Comparison of ENCODE assay signal across 1 cellular context in genomic region chr17:50626037-50626574, GRCh38.
TF ChIP-seq lines count a peak whose summit lies in the region.

No MANE protein-coding gene starts in this region.

TF ChIP-seq in H1, 55 proteins besides CTCF, POLR2A, EP300 and RAD21:
- TF ChIP-seq MAFK (IDR thresholded peaks at IDR 0.05; ENCODE audit: low read depth, low read length) (no peak), NRF1 (IDR thresholded peaks at IDR 0.05; ENCODE audit: low read depth, low read length) (no peak), ATF3 (IDR thresholded peaks at IDR 0.05; ENCODE audit: insufficient read depth, low read depth, low read length) (0 out of 2 replicates have a peak, but pooled peaks have one; percentile 17), SIX5 (IDR thresholded peaks at IDR 0.05; ENCODE audit: low read depth, low read length) (no peak), POU5F1 (IDR thresholded peaks at IDR 0.05; ENCODE audit: low read depth, low read length) (no peak), TCF12 (IDR thresholded peaks at IDR 0.05; ENCODE audit: low read depth, low read length) (no peak), HDAC2 (IDR thresholded peaks at IDR 0.05; ENCODE audit: borderline replicate concordance in 1 of 2, low read depth in 2 of 2, low read length in 2 of 2) (no peak), NANOG (IDR thresholded peaks at IDR 0.05; ENCODE audit: insufficient read depth, low read depth, low read length, poor library complexity, severe bottlenecking) (no peak), SP1 (IDR thresholded peaks at IDR 0.05; ENCODE audit: low read depth, low read length) (no peak), KDM5A (IDR thresholded peaks at IDR 0.05; ENCODE audit: low read length) (no peak), GTF2F1 (IDR thresholded peaks at IDR 0.05; ENCODE audit: borderline replicate concordance, low read depth, low read length) (no peak), ASH2L (IDR thresholded peaks at IDR 0.05; ENCODE audit: low read length) (no peak), ATF2 (IDR thresholded peaks at IDR 0.05; ENCODE audit: low read length) (no peak), TAF7 (optimal IDR thresholded peaks at IDR 0.05; ENCODE audit: borderline replicate concordance, low read depth, low read length) (no peak), YY1 (IDR thresholded peaks at IDR 0.05; ENCODE audit: low read depth, low read length) (no peak), CBX5 (IDR thresholded peaks at IDR 0.05; ENCODE audit: low read depth, low read length) (no peak), SIN3A (conservative IDR thresholded peaks at IDR 0.05 in 1 of 2, IDR thresholded peaks at IDR 0.05 in 1 of 2; ENCODE audit: low read depth in 1 of 2, low read length in 2 of 2) (no peak), SIRT6 (IDR thresholded peaks at IDR 0.05; ENCODE audit: low read length) (no peak), TEAD4 (IDR thresholded peaks at IDR 0.05; ENCODE audit: low read depth, low read length) (no peak), SP4 (IDR thresholded peaks at IDR 0.05; ENCODE audit: low read length) (no peak), PHF8 (conservative IDR thresholded peaks at IDR 0.05; ENCODE audit: low read depth, low read length) (no peak), JUN (IDR thresholded peaks at IDR 0.05; ENCODE audit: low read depth, low read length) (no peak), BCL11A (IDR thresholded peaks at IDR 0.05; ENCODE audit: low read depth in 2 of 2, low read length in 2 of 2) (no peak), GABPA (IDR thresholded peaks at IDR 0.05; ENCODE audit: borderline replicate concordance, insufficient read depth, low read length) (peak; percentile 80; the same call in 1 of the 2 replicates), RFX5 (IDR thresholded peaks at IDR 0.05; ENCODE audit: borderline replicate concordance, low read depth, low read length) (no peak), CREB1 (IDR thresholded peaks at IDR 0.05) (no peak), KDM4A (IDR thresholded peaks at IDR 0.05; ENCODE audit: low read depth, low read length, severe bottlenecking) (no peak), FOSL1 (IDR thresholded peaks at IDR 0.05; ENCODE audit: insufficient read depth, low read depth, low read length) (no peak), SAP30 (IDR thresholded peaks at IDR 0.05; ENCODE audit: insufficient read depth, insufficient replicate concordance, low read length) (no peak), CBX8 (IDR thresholded peaks at IDR 0.05; ENCODE audit: borderline replicate concordance, low read depth, low read length) (no peak), EGR1 (IDR thresholded peaks at IDR 0.05; ENCODE audit: borderline replicate concordance, low read depth, low read length) (no peak), POLR2AphosphoS5 (IDR thresholded peaks at IDR 0.05; ENCODE audit: low read depth, low read length) (no peak), RBBP5 (IDR thresholded peaks at IDR 0.05; ENCODE audit: borderline replicate concordance, low read depth, low read length) (no peak), BACH1 (IDR thresholded peaks at IDR 0.05; ENCODE audit: low read length) (peak; percentile 35; the same call in 1 of the 2 replicates), TBP (IDR thresholded peaks at IDR 0.05; ENCODE audit: low read depth, low read length) (peak; percentile 43; the same call in 1 of the 2 replicates)
- TF ChIP-seq, protein P1, sequence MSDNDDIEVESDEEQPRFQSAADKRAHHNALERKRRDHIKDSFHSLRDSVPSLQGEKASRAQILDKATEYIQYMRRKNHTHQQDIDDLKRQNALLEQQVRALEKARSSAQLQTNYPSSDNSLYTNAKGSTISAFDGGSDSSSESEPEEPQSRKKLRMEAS (IDR thresholded peaks at IDR 0.05), result peak; percentile 60
